12 cellular contexts compared by ENCODE assay signal in the genomic region with DNA sequence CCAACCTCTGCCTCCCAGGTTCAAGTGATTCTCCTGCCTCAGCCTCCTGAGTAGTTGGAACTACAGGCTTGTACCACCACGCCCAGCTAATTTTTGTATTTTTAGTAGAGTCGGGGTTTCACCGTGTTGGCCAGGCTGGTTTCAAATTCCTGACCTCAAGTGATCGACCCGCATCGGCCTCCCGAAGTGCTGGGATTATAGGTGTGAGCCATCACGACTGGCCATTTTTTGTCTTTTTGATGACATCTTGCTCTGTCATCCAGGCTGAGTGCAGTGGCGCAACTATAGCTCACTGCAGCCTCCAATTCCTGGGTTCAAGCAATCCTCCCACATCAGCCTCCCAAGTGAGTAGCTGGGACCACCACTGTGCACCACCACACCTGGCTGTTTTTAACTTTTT. TPM values are rescaled to one million over a fixed set of nuclear protein-coding genes. Genes with fewer than 3 reads are reported as not detected.
DNase-seq lines count a peak whose midpoint lies in the region; TF ChIP-seq lines count a peak whose summit lies in the region.
"Not testable (repeated sequence)": the region's sequence is repeated elsewhere in the genome, so short reads cannot be mapped to it uniquely, and the experiment has no call there.
"Had no signal": no experiment of that assay in that cellular context is flagged by ENCODE, and none has a peak within 500 bp of the region (broad histone marks: within the 10 kb centered on the region; RNA-seq: fewer than 3 reads in every experiment).

No MANE protein-coding gene starts in this region.

- peaks cover 44 to 77% (median 69%) of the 10 kb centered on the region in 10 experiments for H3K4me1 ChIP-seq in BLaER1 treated with 17β-estradiol and CSF1 and Interleukin-3, amounts not matched to agents 10 nM and 100 nM
- peaks cover 77% of the 10 kb centered on the region for H3K4me1 ChIP-seq in KMS-11 (ENCODE audit: low read depth, poor library complexity, severe bottlenecking)
- H3K4me1 ChIP-seq in OCI-LY7 (ENCODE audit: insufficient read depth, low read length, poor library complexity, severe bottlenecking) = peaks cover 44% of the 10 kb centered on the region
- H3K4me1 ChIP-seq in mesendoderm (ENCODE audit: control insufficient read depth, low read depth, low read length) = not testable (repeated sequence)
- H3K4me1 ChIP-seq in spleen = peaks cover 34 to 84% (median 64%) of the 10 kb centered on the region in 6 donors

- H4K20me1 ChIP-seq in BLaER1 treated with 17β-estradiol and CSF1 and Interleukin-3, amounts not matched to agents 10 nM and 100 nM; KMS-11 (ENCODE audit: insufficient read depth); OCI-LY7 (ENCODE audit: insufficient read depth, low read length): not testable (repeated sequence)

- H2BK15ac ChIP-seq in mesendoderm (replicated peaks; ENCODE audit: low read depth) = not testable (repeated sequence)

- TF ChIP-seq POLR2A in spleen (IDR thresholded peaks at IDR 0.05) = not testable (repeated sequence)

- not testable (repeated sequence) for H3K18ac ChIP-seq in mesendoderm (ENCODE audit: low read length)

- H3K9me2 ChIP-seq in OCI-LY7 (ENCODE audit: insufficient read depth, low read length) = not testable (repeated sequence)

- H2BK5ac ChIP-seq in mesendoderm (ENCODE audit: low read length) = not testable (repeated sequence)

- not testable (repeated sequence) for H2BK120ac ChIP-seq in mesendoderm (ENCODE audit: low read depth, low read length)

- not testable (repeated sequence) for H3K4me3 ChIP-seq in BLaER1 treated with 17β-estradiol and CSF1 and Interleukin-3, amounts not matched to agents 10 nM and 100 nM; KMS-11 (IDR thresholded peaks at IDR 0.05; ENCODE audit: insufficient read depth, low read depth, low read length); OCI-LY7 (ENCODE audit: low read depth, low read length, poor library complexity, severe bottlenecking); mesendoderm (ENCODE audit: low read length); spleen

- not testable (repeated sequence) for H2AK5ac ChIP-seq in mesendoderm (ENCODE audit: low read length)

- H3K23ac ChIP-seq in mesendoderm (ENCODE audit: low read length) = not testable (repeated sequence)

- H3K27me3 ChIP-seq in BLaER1 treated with 17β-estradiol and CSF1 and Interleukin-3, amounts not matched to agents 10 nM and 100 nM; KMS-11 (ENCODE audit: insufficient read depth, low read depth); mesendoderm (ENCODE audit: insufficient read depth, low read length, poor library complexity); spleen (replicated peaks in 1 of 7): not testable (repeated sequence)

- not testable (repeated sequence) for H3K36me3 ChIP-seq in BLaER1 treated with 17β-estradiol and CSF1 and Interleukin-3, amounts not matched to agents 10 nM and 100 nM; KMS-11 (ENCODE audit: insufficient read depth); OCI-LY7 (ENCODE audit: insufficient read depth, low read length); mesendoderm (ENCODE audit: control insufficient read depth, insufficient read depth, low read length); spleen

- H3K56ac ChIP-seq in mesendoderm (ENCODE audit: low read length) = peak overlapping the region; percentile 73

- H3K79me1 ChIP-seq in mesendoderm (ENCODE audit: low read length) = not testable (repeated sequence)

- no CpG with 5 or more reads among the region's 9 CpGs for WGBS in mesendoderm (ENCODE audit: extremely low coverage, insufficient coverage, low lambda C conversion rate)
- WGBS in spleen, 5 donors = 91 to 97% (median 94%) methylated on average over 9 of the region's 9 CpGs

- POLR2A ChIA-PET in OCI-LY7 (lab: Charles Lee) = interaction anchor here (3.2 kb wide), 1 partner anchor 50 kb away, joined by 8 read pairs; no protein-coding TSS in a partner anchor

- H3K79me2 ChIP-seq in KMS-11 (ENCODE audit: insufficient read depth, low read depth); OCI-LY7 (ENCODE audit: insufficient read depth, low read depth, low read length); mesendoderm (ENCODE audit: control insufficient read depth, insufficient read depth, low read length): not testable (repeated sequence)

- H3K4me2 ChIP-seq in BLaER1 treated with 17β-estradiol and CSF1 and Interleukin-3, amounts not matched to agents 10 nM and 100 nM = peak overlapping the region in 8 of 11 experiments; percentile 63 to 96 (median 86); a peak in 15 of 22 replicates
- H3K4me2 ChIP-seq in KMS-11 (peak overlapping the region; percentile 83; the same call in 1 of the 2 replicates), OCI-LY7 (ENCODE audit: low read length) (0 out of 2 replicates have a peak overlapping the region, but pooled peaks have one; percentile 5)
- H3K4me2 ChIP-seq in mesendoderm (ENCODE audit: low read length) = not testable (repeated sequence)

- peak overlapping the region; percentile 35; the same call in 1 of the 2 replicates for H2AFZ ChIP-seq in KMS-11 (ENCODE audit: low read depth)
- H2AFZ ChIP-seq in OCI-LY7 (ENCODE audit: low read length) = not testable (repeated sequence)

- H3K9ac ChIP-seq in BLaER1 treated with 17β-estradiol and CSF1 and Interleukin-3, amounts not matched to agents 10 nM and 100 nM; mesendoderm (ENCODE audit: low read length): not testable (repeated sequence)
- peak overlapping the region; percentile 63 for H3K9ac ChIP-seq in KMS-11

- intact Hi-C loops in OCI-LY7 (cut with micrococcal nuclease; ENCODE audit: unreplicated experiment); spleen (cut with DNase I; ENCODE audit: low total_unique reads): not testable (repeated sequence)

- not testable (repeated sequence) for H4K5ac ChIP-seq in mesendoderm (ENCODE audit: low read length)

- DNase-seq in OCI-LY7 (ENCODE audit: low spot score); mesendoderm; spleen: not testable (repeated sequence)

- H3K9me3 ChIP-seq in BLaER1 treated with 17β-estradiol and CSF1 and Interleukin-3, amounts not matched to agents 10 nM and 100 nM (replicated peaks in 1 of 11); OCI-LY7 (ENCODE audit: low read length); spleen: not testable (repeated sequence)

- not testable (repeated sequence) for H3K27ac ChIP-seq in BLaER1 treated with 17β-estradiol and CSF1 and Interleukin-3, amounts not matched to agents 10 nM and 100 nM; OCI-LY7 (ENCODE audit: low read depth, low read length, poor library complexity, severe bottlenecking); mesendoderm (ENCODE audit: low read depth, low read length)
- H3K27ac ChIP-seq in KMS-11 = peak overlapping the region; percentile 96
- H3K27ac ChIP-seq in VCaP = peak overlapping the region; percentile 55; the same call in 1 of the 2 replicates
- peak overlapping the region in 5 of 8 donors; percentile 13 to 77 (median 56) for H3K27ac ChIP-seq in spleen

- not testable (repeated sequence) for TF ChIP-seq CTCF in KMS-11 (conservative IDR thresholded peaks at IDR 0.05; ENCODE audit: low read depth, low read length); OCI-LY7 (conservative IDR thresholded peaks at IDR 0.05; ENCODE audit: low read length); VCaP (conservative IDR thresholded peaks at IDR 0.05); spleen (IDR thresholded peaks at IDR 0.05 in 8 of 11, conservative IDR thresholded peaks at IDR 0.05 in 3 of 11)

- H3K4ac ChIP-seq in mesendoderm (ENCODE audit: low read depth, low read length) = peak overlapping the region; percentile 1

- BruUV-seq in OCI-LY7 (replicated peaks; lab: Mats Ljungman, UMichigan) = not testable (repeated sequence)

- CTCF ChIA-PET in OCI-LY7 (lab: Charles Lee; ENCODE audit: unreplicated experiment) = not testable (repeated sequence)

- not testable (repeated sequence) for H4K8ac ChIP-seq in mesendoderm (ENCODE audit: low read depth, low read length)

RNA-seq across cellular contexts. Expression of a gene that starts 21.4 kb away (rescaled TPM):
- not detected in 2 replicates for total RNA-seq in OCI-LY7 (2014; rRNA removed; shearing (Covaris generic))
- not detected in 2 replicates for total RNA-seq in OCI-LY7 (2022)
- polyA plus RNA-seq in mesendoderm (2013, experiment 1 of 2) = not detected
- not detected for polyA plus RNA-seq in mesendoderm (2013, experiment 2 of 2)
- total RNA-seq in spleen = not detected
- polyA plus RNA-seq in spleen = not detected
- total RNA-seq: A673; Caco-2; CD4-positive, CD25-positive, alpha-beta regulatory T cell; CD8-positive, alpha-beta T cell; H7 had no signal
- polyA plus RNA-seq: BJ; CD4-positive, CD25-positive, alpha-beta regulatory T cell had no signal

RNA-seq across cellular contexts. Expression of a gene that starts 28.1 kb away (rescaled TPM):
- 5.8 and 10.2 TPM in 2 replicates for total RNA-seq in OCI-LY7 (2014; rRNA removed; shearing (Covaris generic))
- total RNA-seq in OCI-LY7 (2022) (18.6 and 22.9 TPM in 2 replicates), spleen (100 to 1,000 TPM in 4 of 7 donors, 10 to 100 TPM in 3; 64.3 to 229 (median 145) TPM)
- 1.8 TPM for polyA plus RNA-seq in mesendoderm (2013, experiment 1 of 2)
- 1.7 TPM for polyA plus RNA-seq in mesendoderm (2013, experiment 2 of 2)
- polyA plus RNA-seq in spleen = 10 to 100 TPM; 26.5 to 56.7 (median 37.7) TPM

RNA-seq across cellular contexts. Expression of a gene that starts 49.1 kb away (rescaled TPM):
- not detected in 2 replicates for total RNA-seq in OCI-LY7 (2014; rRNA removed; shearing (Covaris generic))
- total RNA-seq in OCI-LY7 (2022) (not detected in 2 replicates), spleen (1 to 10 TPM; 2.3 to 6.8 (median 4.3) TPM)
- polyA plus RNA-seq in mesendoderm (2013, experiment 1 of 2) = 0.53 TPM
- 0.60 TPM for polyA plus RNA-seq in mesendoderm (2013, experiment 2 of 2)
- polyA plus RNA-seq in spleen = 1 to 10 TPM; 1.0 to 3.9 (median 3.5) TPM
- total RNA-seq: CD4-positive, CD25-positive, alpha-beta regulatory T cell had no signal
- polyA plus RNA-seq: CD4-positive, CD25-positive, alpha-beta regulatory T cell had no signal

RNA-seq across cellular contexts. Expression of a gene that starts 57.3 kb away (rescaled TPM):
- total RNA-seq in OCI-LY7 (2014; rRNA removed; shearing (Covaris generic)) = not detected in 2 replicates
- total RNA-seq in OCI-LY7 (2022) (not detected in 2 replicates), spleen (not detected)
- 4.6 TPM for polyA plus RNA-seq in mesendoderm (2013, experiment 1 of 2)
- 5.2 TPM for polyA plus RNA-seq in mesendoderm (2013, experiment 2 of 2)
- polyA plus RNA-seq in spleen = not detected
- total RNA-seq: A673; CD4-positive, CD25-positive, alpha-beta regulatory T cell; CD8-positive, alpha-beta T cell had no signal
- polyA plus RNA-seq: BJ; CD4-positive, CD25-positive, alpha-beta regulatory T cell had no signal
